In the genomic region with DNA sequence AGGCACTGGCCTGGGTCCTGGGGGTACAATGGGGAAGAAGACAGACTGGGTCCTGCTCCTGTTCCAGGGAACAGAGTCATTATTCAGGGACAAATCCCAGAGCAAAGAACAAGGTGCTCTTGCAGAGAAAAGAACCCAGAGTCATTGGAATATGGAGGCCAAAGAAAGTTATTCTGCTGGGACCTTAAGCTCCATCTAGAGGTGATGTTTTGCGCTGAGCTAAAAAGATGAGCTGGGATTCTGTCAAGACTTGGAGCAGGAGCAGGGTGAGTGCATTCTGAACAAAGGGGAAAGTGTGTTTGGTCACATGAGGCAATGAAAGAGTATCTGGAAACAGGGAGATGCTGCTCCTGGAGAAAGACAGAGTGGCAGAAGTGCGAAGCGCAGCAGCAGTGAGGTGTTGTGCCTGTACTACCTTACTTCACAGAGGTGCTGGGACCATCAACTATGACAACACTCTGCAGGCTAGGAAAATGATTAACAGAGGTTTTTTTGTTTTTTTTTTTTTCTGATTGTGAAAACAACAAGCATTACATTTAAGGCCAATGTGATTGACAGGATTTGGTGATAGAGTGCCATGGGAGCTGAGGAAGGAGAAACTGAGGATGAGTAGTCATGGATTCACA, we compare ENCODE assay signal across 10 cellular contexts.
DNase-seq lines count a peak whose midpoint lies in the region; ATAC-seq, FAIRE-seq and TF ChIP-seq lines count a peak whose summit lies in the region.
"Had no signal": no experiment of that assay in that cellular context is flagged by ENCODE, and none has a peak within 500 bp of the region (broad histone marks: within the 10 kb centered on the region; RNA-seq: fewer than 3 reads in every experiment).

No MANE protein-coding gene starts in this region.

- H3K4me3 Mint-ChIP-seq in activated naive CD4-positive, alpha-beta T cell treated with anti-CD3 and anti-CD28 coated beads for 36 hours, result no peak overlapping the region
- H3K4me3 Mint-ChIP-seq: naive thymus-derived CD8-positive, alpha-beta T cell had no signal

- H3K36me3 ChIP-seq in Peyer's patch (no peaks in the 10 kb centered on the region), lower lobe of right lung (no peaks in the 10 kb centered on the region)

- TF ChIP-seq POLR2A in Peyer's patch (IDR thresholded peaks at IDR 0.05), result no peak

- H3K4me1 Mint-ChIP-seq in activated naive CD4-positive, alpha-beta T cell treated with anti-CD3 and anti-CD28 coated beads for 36 hours (ENCODE audit: low read depth), result peaks cover 17% of the 10 kb centered on the region

- H3K9me3 Mint-ChIP-seq in activated naive CD4-positive, alpha-beta T cell treated with anti-CD3 and anti-CD28 coated beads for 36 hours, result peaks cover 4% of the 10 kb centered on the region

- in situ Hi-C loops in ACHN (cut with HindIII; ENCODE audit: low pct_ligation_motif_present, low pct_unique_long_range_greater_than_20kb, low sequenced_read_pairs), result no loop called here

- H3K27ac Mint-ChIP-seq in activated naive CD4-positive, alpha-beta T cell treated with anti-CD3 and anti-CD28 coated beads for 36 hours, result no peak overlapping the region

- no peak overlapping the region for H3K27ac ChIP-seq in Peyer's patch
- no peak overlapping the region for H3K27ac ChIP-seq in lower lobe of right lung

- peak; percentile 74 for FAIRE-seq in GM18507 (lab: Jason Lieb, UNC)

- no peaks in the 10 kb centered on the region for H3K4me1 ChIP-seq in Peyer's patch
- no peaks in the 10 kb centered on the region for H3K4me1 ChIP-seq in lower lobe of right lung

- no peak for ATAC-seq in lower lobe of right lung
- ATAC-seq in GM18867 (IDR thresholded peaks at IDR 0.05; ENCODE audit: unreplicated experiment), result no peak
- ATAC-seq: naive thymus-derived CD8-positive, alpha-beta T cell had no signal

- TF ChIP-seq CTCF in Peyer's patch (IDR thresholded peaks at IDR 0.05), result peak in 4 of 6 experiments; percentile 31 to 59 (median 42)
- TF ChIP-seq CTCF in lower lobe of right lung (IDR thresholded peaks at IDR 0.05), result no peak

- DNase-seq in ACHN, result peak; percentile 12
- no peak for DNase-seq in GM18507 (ENCODE audit: extremely low spot score, insufficient read length, low read depth)
- DNase-seq in Peyer's patch, result no peak
- DNase-seq in foreskin melanocyte, result peak; percentile 37
- DNase-seq in lower lobe of right lung, result no peak
- no peak for DNase-seq in activated naive CD4-positive, alpha-beta T cell treated with anti-CD3 and anti-CD28 coated beads for 36 hours
- no peak for DNase-seq in 8988T
- DNase-seq: activated gamma-delta T cell; naive thymus-derived CD8-positive, alpha-beta T cell had no signal

- intact Hi-C loops in lower lobe of right lung (cut with DNase I), result no loop called here
- intact Hi-C loops in activated naive CD4-positive, alpha-beta T cell treated with anti-CD3 and anti-CD28 coated beads for 36 hours (cut with micrococcal nuclease), result loop anchor here (1.0 to 5.0 kb wide), 4 partner anchors 71 to 206 kb away; a partner anchor contains a TSS

- H3K27me3 Mint-ChIP-seq in activated naive CD4-positive, alpha-beta T cell treated with anti-CD3 and anti-CD28 coated beads for 36 hours (ENCODE audit: low read depth), result no peaks in the 10 kb centered on the region
- H3K27me3 Mint-ChIP-seq: naive thymus-derived CD8-positive, alpha-beta T cell had no signal

- H3K27me3 ChIP-seq in Peyer's patch (no peaks in the 10 kb centered on the region), lower lobe of right lung (ENCODE audit: low read depth) (no peaks in the 10 kb centered on the region)

- CTCF ChIA-PET in activated naive CD4-positive, alpha-beta T cell treated with anti-CD3 and anti-CD28 coated beads for 36 hours (lab: Charles Lee), result interaction anchor here (0.5 to 2.3 kb wide), 10 partner anchors 23 to 261 kb away, joined by 3 to 20 read pairs (median 3); a partner anchor contains a TSS

- H3K36me3 Mint-ChIP-seq in activated naive CD4-positive, alpha-beta T cell treated with anti-CD3 and anti-CD28 coated beads for 36 hours (ENCODE audit: low read depth), result no peaks in the 10 kb centered on the region
- H3K36me3 Mint-ChIP-seq: naive thymus-derived CD8-positive, alpha-beta T cell had no signal

- no peak overlapping the region for H3K4me3 ChIP-seq in Peyer's patch
- no peak overlapping the region for H3K4me3 ChIP-seq in lower lobe of right lung

- no peaks in the 10 kb centered on the region for H3K9me3 ChIP-seq in Peyer's patch
- no peaks in the 10 kb centered on the region for H3K9me3 ChIP-seq in lower lobe of right lung

Comparison
In these comparisons a context has a peak if more than half of its experiments do, and no peak if none do; other contexts are left out.
1. DNase-seq: peak in ACHN (single experiment) and foreskin melanocyte (single experiment); none in GM18507 (single experiment), Peyer's patch (0 of 3), lower lobe of right lung (single experiment), activated naive CD4-positive, alpha-beta T cell treated with anti-CD3 and anti-CD28 coated beads for 36 hours (single experiment) and 8988T (single experiment).